Comparison of ENCODE assay signal across 31 cellular contexts in the genomic region with DNA sequence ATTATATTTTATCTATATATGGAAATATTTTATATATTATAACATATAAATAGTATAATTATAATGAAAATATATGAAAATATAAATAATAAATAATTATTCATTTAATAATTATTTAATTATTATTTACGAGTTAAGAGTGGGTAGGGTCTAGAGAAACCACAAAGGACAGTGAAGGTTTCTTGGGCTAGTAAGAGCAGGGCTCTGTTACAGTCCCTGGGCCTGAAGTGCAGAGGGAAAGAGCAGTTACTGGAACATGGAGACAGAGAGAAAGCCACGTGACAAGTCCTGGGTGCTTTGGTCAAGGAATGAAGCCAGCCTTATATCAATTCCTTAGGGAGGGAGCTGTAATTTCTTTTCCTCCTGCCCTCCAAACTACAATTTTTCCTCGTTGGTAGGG.
"Had no signal": no experiment of that assay in that cellular context is flagged by ENCODE, and none has a peak within 500 bp of the region (broad histone marks: within the 10 kb centered on the region; RNA-seq: fewer than 3 reads in every experiment).

No MANE protein-coding gene starts in this region.

- H3K9me3 Mint-ChIP-seq: activated B cell treated with CpG ODN at 0.5 μM for 24 hours; activated T-cell treated with anti-CD3 and anti-CD28 coated beads, Interleukin-2, amount 50 U/mL, for 72 hours; central memory CD8-positive, alpha-beta T cell; immature natural killer cell; mesothelial cell of epicardium; naive B cell; nephron progenitor cell; stimulated activated memory B cell treated with anti-CD40 and anti-IgM and Interleukin-4, amounts not matched to agents 10 μg/mL and 1 μg/mL and 100 μg/mL, for 72 hours had no signal

- H3K4me3 Mint-ChIP-seq: activated B cell treated with CpG ODN at 0.5 μM for 24 hours; activated naive CD8-positive, alpha-beta T cell; activated T-cell treated with anti-CD3 and anti-CD28 coated beads, Interleukin-2, amount 50 U/mL, for 72 hours; central memory CD8-positive, alpha-beta T cell; immature natural killer cell; mesothelial cell of epicardium; naive B cell; nephron progenitor cell; stimulated activated memory B cell treated with anti-CD40 and anti-IgM and Interleukin-4, amounts not matched to agents 10 μg/mL and 1 μg/mL and 100 μg/mL, for 72 hours; stimulated activated naive CD8-positive, alpha-beta T cell treated with anti-CD3 and anti-CD28 coated beads, Interleukin-15, amount 100 ng/mL, for 72 hours had no signal

- H3K36me3 Mint-ChIP-seq: activated naive CD8-positive, alpha-beta T cell; immature natural killer cell; mesothelial cell of epicardium; naive B cell; stimulated activated memory B cell treated with anti-CD40 and anti-IgM and Interleukin-4, amounts not matched to agents 10 μg/mL and 1 μg/mL and 100 μg/mL, for 72 hours had no signal

- H3K27me3 Mint-ChIP-seq: activated naive CD8-positive, alpha-beta T cell; central memory CD8-positive, alpha-beta T cell; progenitor cell of endocrine pancreas; stimulated activated naive CD8-positive, alpha-beta T cell treated with anti-CD3 and anti-CD28 coated beads, Interleukin-15, amount 100 ng/mL, for 72 hours had no signal

- H3K4me1 Mint-ChIP-seq: activated B cell treated with CpG ODN at 0.5 μM for 24 hours; mesothelial cell of epicardium; naive B cell; nephron progenitor cell; stimulated activated memory B cell treated with anti-CD40 and anti-IgM and Interleukin-4, amounts not matched to agents 10 μg/mL and 1 μg/mL and 100 μg/mL, for 72 hours; stimulated activated naive CD8-positive, alpha-beta T cell treated with anti-CD3 and anti-CD28 coated beads, Interleukin-15, amount 100 ng/mL, for 72 hours had no signal

- DNase-seq: activated B cell treated with CpG ODN at 0.5 μM for 24 hours; activated CD4-positive, alpha-beta T cell treated with anti-CD3 and anti-CD28 coated beads for 4 hours; activated CD4-positive, alpha-beta T cell treated with anti-CD3 and anti-CD28 coated beads, Interleukin-2, amount 50 U/mL, for 4 hours; activated effector memory CD4-positive, alpha-beta T cell treated with Interleukin-2 at 50 U/mL for 16 hours; activated naive CD4-positive, alpha-beta T cell treated with Interleukin-2 at 50 U/mL for 16 hours; activated T-cell treated with anti-CD3 and anti-CD28 coated beads for 4 hours; activated T-cell treated with anti-CD3 and anti-CD28 coated beads, Interleukin-2, amount 50 U/mL, for 72 hours; anterior cingulate cortex; dermis blood vessel endothelial cell; effector CD4-positive, alpha-beta T cell; foreskin keratinocyte; heart left ventricle; hypothalamus; immature natural killer cell; kidney; left colon; naive B cell; nephron progenitor cell; ovary; stimulated activated CD4-positive, alpha-beta T cell treated with anti-CD3 and anti-CD28 coated beads, Interleukin-12 subunit alpha, Interleukin-12 subunit beta, amount 100 ng/mL, for 4 hours; stimulated activated CD4-positive, alpha-beta T cell treated with anti-CD3 and anti-CD28 coated beads, Interleukin-4, amount 100 ng/mL, for 24 hours; stimulated activated CD8-positive, alpha-beta memory T cell treated with anti-CD3 and anti-CD28 coated beads, Interleukin-4, amount 100 ng/mL, for 48 hours; stimulated activated naive CD8-positive, alpha-beta T cell treated with anti-CD3 and anti-CD28 coated beads, Interleukin-15, amount 100 ng/mL, for 72 hours; substantia nigra; upper lobe of left lung had no signal

- H3K27ac Mint-ChIP-seq: activated B cell treated with CpG ODN at 0.5 μM for 24 hours; activated naive CD8-positive, alpha-beta T cell; activated T-cell treated with anti-CD3 and anti-CD28 coated beads, Interleukin-2, amount 50 U/mL, for 72 hours; immature natural killer cell; mesothelial cell of epicardium; naive B cell; nephron progenitor cell; progenitor cell of endocrine pancreas; stimulated activated memory B cell treated with anti-CD40 and anti-IgM and Interleukin-4, amounts not matched to agents 10 μg/mL and 1 μg/mL and 100 μg/mL, for 72 hours; stimulated activated naive CD8-positive, alpha-beta T cell treated with anti-CD3 and anti-CD28 coated beads, Interleukin-15, amount 100 ng/mL, for 72 hours had no signal

- ATAC-seq: foreskin keratinocyte; heart left ventricle; left colon; sciatic nerve; stimulated activated memory B cell treated with anti-CD40 and anti-IgM and Interleukin-4, amounts not matched to agents 10 μg/mL and 1 μg/mL and 100 μg/mL, for 72 hours; stimulated activated naive CD8-positive, alpha-beta T cell treated with anti-CD3 and anti-CD28 coated beads, Interleukin-15, amount 100 ng/mL, for 72 hours had no signal
